Comparison of ENCODE assay signal across 17 cellular contexts in the genomic region with DNA sequence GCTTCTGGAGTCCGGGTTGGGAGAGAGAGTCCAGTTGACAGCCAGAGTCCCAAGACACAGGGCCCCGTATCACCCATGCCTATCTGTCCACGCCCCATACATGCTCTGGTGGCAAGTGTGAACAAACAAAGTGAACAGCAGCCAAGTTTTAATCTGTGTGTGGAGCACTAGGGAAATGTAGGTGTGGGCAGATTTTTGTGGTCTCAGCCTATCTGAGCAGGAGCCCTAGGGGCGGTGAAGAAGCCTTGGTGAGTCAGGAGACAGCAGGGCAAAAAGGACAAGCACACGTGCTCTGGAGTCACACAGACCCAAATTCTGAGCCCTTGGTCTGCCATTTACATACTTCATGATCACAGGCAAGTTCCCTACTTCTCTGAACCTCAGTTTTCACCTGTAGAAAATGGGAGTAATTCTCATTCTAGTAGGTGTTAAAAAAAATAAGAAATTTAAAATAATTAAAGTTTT. TPM values are rescaled to one million over a fixed set of nuclear protein-coding genes. Genes with fewer than 3 reads are reported as not detected.
DNase-seq lines count a peak whose midpoint lies in the region; ATAC-seq and TF ChIP-seq lines count a peak whose summit lies in the region.
"Had no signal": no experiment of that assay in that cellular context is flagged by ENCODE, and none has a peak within 500 bp of the region (broad histone marks: within the 10 kb centered on the region; RNA-seq: fewer than 3 reads in every experiment).

No MANE protein-coding gene starts in this region.

- 82 to 85% methylated on average over 4 to 5 of the region's 5 CpGs for WGBS in thyroid gland, 2 donors

- H3K9me3 ChIP-seq in thyroid gland, result no peaks in the 10 kb centered on the region
- H3K9me3 ChIP-seq: left ventricle myocardium inferior, psoas muscle, upper lobe of left lung had no signal

- TF ChIP-seq POLR2A in thyroid gland (IDR thresholded peaks at IDR 0.05), result no peak

- H3K4me3 ChIP-seq in choroid plexus epithelial cell (ENCODE audit: low read depth, low read length) (no peak overlapping the region), thyroid gland (replicated peaks in 1 of 3) (no peak overlapping the region)
- H3K4me3 ChIP-seq: left ventricle myocardium inferior, psoas muscle, upper lobe of left lung had no signal

- no peak overlapping the region for H3K27ac ChIP-seq in thyroid gland
- H3K27ac ChIP-seq: left ventricle myocardium inferior, psoas muscle, upper lobe of left lung had no signal

- intact Hi-C loops in thyroid gland (cut with DNase I), result no loop called here

- TF ChIP-seq CTCF in choroid plexus epithelial cell (conservative IDR thresholded peaks at IDR 0.05; ENCODE audit: low read depth, low read length) (no peak), thyroid gland (IDR thresholded peaks at IDR 0.05) (no peak)

- H3K4me1 ChIP-seq in thyroid gland, result peaks cover 9 to 22% of the 10 kb centered on the region in 2 donors

- no peaks in the 10 kb centered on the region for H3K36me3 ChIP-seq in thyroid gland
- H3K36me3 ChIP-seq: left ventricle myocardium inferior, upper lobe of left lung had no signal

- ATAC-seq in GM18861 (IDR thresholded peaks at IDR 0.05; ENCODE audit: unreplicated experiment) (no peak), GM18870 (IDR thresholded peaks at IDR 0.05; ENCODE audit: unreplicated experiment) (no peak)
- ATAC-seq: effector memory CD8-positive, alpha-beta T cell; psoas muscle had no signal

- no peaks in the 10 kb centered on the region for H3K27me3 ChIP-seq in thyroid gland
- H3K27me3 ChIP-seq: upper lobe of left lung had no signal

- DNase-seq in H4 (ENCODE audit: low spot score) (peak; percentile 59), NCI-H226 (peak; percentile 73), choroid plexus epithelial cell (ENCODE audit: low read depth) (peak; percentile 65), renal cortical epithelial cell (ENCODE audit: low read depth) (peak; percentile 59), thyroid gland (no peak)
- DNase-seq: activated CD4-positive, alpha-beta T cell treated with anti-CD3 and anti-CD28 coated beads, Interleukin-2, amount 10 ng/mL, durations not matched to agents 7 days and 5 days; activated gamma-delta T cell; CD4-positive, CD25-positive, alpha-beta regulatory T cell; effector memory CD8-positive, alpha-beta T cell; hippocampal formation; left ventricle myocardium inferior; NCI-H146; NCI-H524 treated with DMSO at 0.1 percent for 48 hours; psoas muscle; upper lobe of left lung had no signal

RNA-seq across cellular contexts. Expression of a gene that starts 23.2 kb away (rescaled TPM):
- 5.5 and 9.3 TPM in 2 replicates for total RNA-seq in H4 (2014; rRNA removed; shearing (Covaris generic))
- total RNA-seq in renal cortical epithelial cell (1.2 and 12.3 TPM in 2 replicates), thyroid gland (10 to 100 TPM in 3 of 4 donors, 1 to 10 TPM in 1; 5.1 to 72.3 (median 15.3) TPM)

RNA-seq across cellular contexts. Expression of a gene that starts 49.7 kb away (rescaled TPM):
- 2.1 and 6.0 TPM in 2 replicates for total RNA-seq in H4 (2014; rRNA removed; shearing (Covaris generic))
- total RNA-seq in renal cortical epithelial cell, result 2.1 and 7.6 TPM in 2 replicates
- 1 to 10 TPM in 2 of 4 donors, under 1 TPM in 1, not detected in 1; 0.54 to 3.6 (median 2.0) TPM for total RNA-seq in thyroid gland
- total RNA-seq: CD4-positive, CD25-positive, alpha-beta regulatory T cell had no signal

RNA-seq across cellular contexts. Expression of a gene that starts 54.5 kb away (rescaled TPM):
- total RNA-seq in H4 (2014; rRNA removed; shearing (Covaris generic)), result 163 and 179 TPM in 2 replicates
- total RNA-seq in renal cortical epithelial cell (135 and 213 TPM in 2 replicates), thyroid gland (10 to 100 TPM; 64.9 to 84.9 (median 80.4) TPM)

Comparison
In these comparisons a context has a peak if more than half of its experiments do, and no peak if none do; other contexts are left out.
1. DNase-seq: peak in H4 (single experiment), NCI-H226 (single experiment), choroid plexus epithelial cell (single experiment) and renal cortical epithelial cell (single experiment); none in thyroid gland (0 of 2).